In the genomic region with DNA sequence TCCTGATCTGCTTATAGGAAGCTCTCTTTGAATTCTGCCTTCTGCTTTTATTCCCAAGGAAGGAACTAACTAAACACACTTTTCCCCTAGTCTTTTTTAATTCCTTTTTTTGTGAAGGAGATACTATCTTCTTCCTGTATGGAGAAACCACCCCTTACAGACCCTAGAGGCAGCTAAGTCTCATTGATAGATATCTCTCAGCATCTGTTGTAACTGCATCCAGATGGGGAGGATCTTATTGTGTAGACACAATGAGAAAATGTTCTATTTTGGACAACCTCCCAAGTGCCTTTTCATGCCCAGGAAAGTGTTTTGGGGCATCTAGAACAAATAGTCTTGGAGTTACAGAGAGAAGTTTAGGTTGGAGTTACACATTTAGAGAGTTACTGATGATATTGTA, we compare ENCODE assay signal across 18 cellular contexts.
DNase-seq lines count a peak whose midpoint lies in the region; ATAC-seq and TF ChIP-seq lines count a peak whose summit lies in the region.
"Had no signal": no experiment of that assay in that cellular context is flagged by ENCODE, and none has a peak within 500 bp of the region (broad histone marks: within the 10 kb centered on the region; RNA-seq: fewer than 3 reads in every experiment).

No MANE protein-coding gene starts in this region.

- H3K27ac Mint-ChIP-seq in natural killer cell: peak overlapping the region; percentile 7 to 74
- H3K27ac Mint-ChIP-seq in natural killer cell treated with Interleukin-12 subunit alpha and Interleukin-12 subunit beta and Interleukin-15 and Interleukin-18, amount 100 ng/mL, for 72 hours: peak overlapping the region in 1 of 2 donors; percentile 3
- H3K27ac Mint-ChIP-seq in activated B cell treated with CpG ODN at 0.5 μM for 24 hours: peak overlapping the region; percentile 42
- H3K27ac Mint-ChIP-seq: activated T-helper 1 cell treated with anti-CD3 and anti-CD28 coated beads, Interleukin-12 subunit alpha, Interleukin-12 subunit beta, Interleukin-2, Interleukin-4 antibody, amounts not matched to agents 30 ng/mL and 10 ng/mL and 1 ng/mL, durations not matched to agents 14 hours and 24 hours and 36 hours had no signal

- POLR2A ChIA-PET in activated B cell treated with CpG ODN at 0.5 μM for 24 hours (lab: Charles Lee): interaction anchor here (2.9 to 3.9 kb wide), 3 partner anchors 9 to 64 kb away, joined by 26 to 73 read pairs (median 47); a partner anchor contains a TSS

- no peak for TF ChIP-seq CTCF in natural killer cell (IDR thresholded peaks at IDR 0.05)
- TF ChIP-seq CTCF in activated B cell treated with CpG ODN at 0.5 μM for 24 hours (IDR thresholded peaks at IDR 0.05): no peak
- TF ChIP-seq CTCF in lower lobe of right lung (IDR thresholded peaks at IDR 0.05): no peak
- no peak for TF ChIP-seq CTCF in vagina (IDR thresholded peaks at IDR 0.05)

- H3K4me1 Mint-ChIP-seq in natural killer cell (peaks cover 23 to 32% of the 10 kb centered on the region in 2 donors), activated B cell treated with CpG ODN at 0.5 μM for 24 hours (peaks cover 48% of the 10 kb centered on the region)
- H3K4me1 Mint-ChIP-seq in natural killer cell treated with Interleukin-12 subunit alpha and Interleukin-12 subunit beta and Interleukin-15 and Interleukin-18, amount 100 ng/mL, for 72 hours (ENCODE audit: low read depth in 2 of 2): peaks cover 17 to 28% of the 10 kb centered on the region in 2 donors

- H3K9me3 ChIP-seq in lower lobe of right lung: no peaks in the 10 kb centered on the region
- no peaks in the 10 kb centered on the region for H3K9me3 ChIP-seq in vagina
- H3K9me3 ChIP-seq: right lobe of liver had no signal

- no peak overlapping the region for H3K4me3 ChIP-seq in lower lobe of right lung
- H3K4me3 ChIP-seq in vagina: no peak overlapping the region
- H3K4me3 ChIP-seq: GM12878, right lobe of liver had no signal

- intact Hi-C loops in natural killer cell (cut with micrococcal nuclease): no loop called here
- intact Hi-C loops in activated B cell treated with CpG ODN at 0.5 μM for 24 hours (cut with micrococcal nuclease): loop anchor here (2.0 kb wide), 2 partner anchors 76 to 638 kb away; a partner anchor contains a TSS
- intact Hi-C loops in lower lobe of right lung (cut with DNase I): no loop called here
- intact Hi-C loops in vagina (cut with DNase I): no loop called here

- H3K36me3 Mint-ChIP-seq in natural killer cell (no peaks in the 10 kb centered on the region), activated B cell treated with CpG ODN at 0.5 μM for 24 hours (ENCODE audit: low read depth) (no peaks in the 10 kb centered on the region)
- no peaks in the 10 kb centered on the region for H3K36me3 Mint-ChIP-seq in natural killer cell treated with Interleukin-12 subunit alpha and Interleukin-12 subunit beta and Interleukin-15 and Interleukin-18, amount 100 ng/mL, for 72 hours

- H3K36me3 ChIP-seq in lower lobe of right lung (no peaks in the 10 kb centered on the region), vagina (no peaks in the 10 kb centered on the region)
- H3K36me3 ChIP-seq: right lobe of liver had no signal

- H3K9me3 Mint-ChIP-seq in natural killer cell (no peaks in the 10 kb centered on the region), activated B cell treated with CpG ODN at 0.5 μM for 24 hours (no peaks in the 10 kb centered on the region)
- no peaks in the 10 kb centered on the region for H3K9me3 Mint-ChIP-seq in natural killer cell treated with Interleukin-12 subunit alpha and Interleukin-12 subunit beta and Interleukin-15 and Interleukin-18, amount 100 ng/mL, for 72 hours
- H3K9me3 Mint-ChIP-seq: activated T-helper 1 cell treated with anti-CD3 and anti-CD28 coated beads, Interleukin-12 subunit alpha, Interleukin-12 subunit beta, Interleukin-2, Interleukin-4 antibody, amounts not matched to agents 30 ng/mL and 10 ng/mL and 1 ng/mL, durations not matched to agents 14 hours and 24 hours and 36 hours had no signal

- CTCF ChIA-PET in activated B cell treated with CpG ODN at 0.5 μM for 24 hours (lab: Charles Lee): interaction anchor here (2.0 to 3.9 kb wide), 2 partner anchors 77 to 94 kb away, joined by 14 to 15 read pairs; no protein-coding TSS in a partner anchor

- H3K4me1 ChIP-seq in lower lobe of right lung (peaks cover 33% of the 10 kb centered on the region), vagina (peaks cover 24% of the 10 kb centered on the region)

- H3K27me3 Mint-ChIP-seq in natural killer cell (ENCODE audit: low read depth in 2 of 2): no peaks in the 10 kb centered on the region
- no peaks in the 10 kb centered on the region for H3K27me3 Mint-ChIP-seq in natural killer cell treated with Interleukin-12 subunit alpha and Interleukin-12 subunit beta and Interleukin-15 and Interleukin-18, amount 100 ng/mL, for 72 hours
- H3K27me3 Mint-ChIP-seq in activated B cell treated with CpG ODN at 0.5 μM for 24 hours: no peaks in the 10 kb centered on the region

- no peak for DNase-seq in natural killer cell
- no peak for DNase-seq in natural killer cell treated with Interleukin-12 subunit alpha and Interleukin-12 subunit beta and Interleukin-15 and Interleukin-18, amount 100 ng/mL, for 72 hours (ENCODE audit: low spot score)
- no peak for DNase-seq in activated B cell treated with CpG ODN at 0.5 μM for 24 hours
- no peak for DNase-seq in lower lobe of right lung
- DNase-seq in vagina (ENCODE audit: extremely low spot score in 2 of 2): no peak
- no peak for DNase-seq in stimulated activated CD4-positive, alpha-beta T cell treated with anti-CD3 and anti-CD28 coated beads, Interleukin-4, amount 100 ng/mL, for 24 hours
- DNase-seq: anterior cingulate cortex; cortex of kidney; EL; NCI-H2029 treated with DMSO at 0.1 percent for 48 hours; NCI-H526; right lobe of liver; stimulated activated CD4-positive, alpha-beta T cell treated with anti-CD3 and anti-CD28 coated beads, Interleukin-4, amount 100 ng/mL, for 4 hours had no signal

- ATAC-seq in natural killer cell (no peak), activated B cell treated with CpG ODN at 0.5 μM for 24 hours (ENCODE audit: low read depth) (no peak), lower lobe of right lung (no peak), GM21723 (IDR thresholded peaks at IDR 0.05; ENCODE audit: unreplicated experiment) (no peak), HG02885 (IDR thresholded peaks at IDR 0.05; ENCODE audit: poor library complexity, unreplicated experiment) (no peak)
- ATAC-seq in natural killer cell treated with Interleukin-12 subunit alpha and Interleukin-12 subunit beta and Interleukin-15 and Interleukin-18, amount 100 ng/mL, for 72 hours: no peak
- ATAC-seq: GM12878, Panc1 had no signal

- no peak overlapping the region for H3K4me3 Mint-ChIP-seq in natural killer cell
- no peak overlapping the region for H3K4me3 Mint-ChIP-seq in natural killer cell treated with Interleukin-12 subunit alpha and Interleukin-12 subunit beta and Interleukin-15 and Interleukin-18, amount 100 ng/mL, for 72 hours
- no peak overlapping the region for H3K4me3 Mint-ChIP-seq in activated B cell treated with CpG ODN at 0.5 μM for 24 hours
- H3K4me3 Mint-ChIP-seq: activated T-helper 1 cell treated with anti-CD3 and anti-CD28 coated beads, Interleukin-12 subunit alpha, Interleukin-12 subunit beta, Interleukin-2, Interleukin-4 antibody, amounts not matched to agents 30 ng/mL and 10 ng/mL and 1 ng/mL, durations not matched to agents 14 hours and 24 hours and 36 hours had no signal

- H3K27me3 ChIP-seq in lower lobe of right lung (ENCODE audit: low read depth): no peaks in the 10 kb centered on the region
- H3K27me3 ChIP-seq in vagina: no peaks in the 10 kb centered on the region
- H3K27me3 ChIP-seq: right lobe of liver had no signal

- no peak for TF ChIP-seq POLR2A in vagina (IDR thresholded peaks at IDR 0.05)

- H3K27ac ChIP-seq in lower lobe of right lung (peak overlapping the region; percentile 26), vagina (peak overlapping the region; percentile 60)
